In the genomic region with DNA sequence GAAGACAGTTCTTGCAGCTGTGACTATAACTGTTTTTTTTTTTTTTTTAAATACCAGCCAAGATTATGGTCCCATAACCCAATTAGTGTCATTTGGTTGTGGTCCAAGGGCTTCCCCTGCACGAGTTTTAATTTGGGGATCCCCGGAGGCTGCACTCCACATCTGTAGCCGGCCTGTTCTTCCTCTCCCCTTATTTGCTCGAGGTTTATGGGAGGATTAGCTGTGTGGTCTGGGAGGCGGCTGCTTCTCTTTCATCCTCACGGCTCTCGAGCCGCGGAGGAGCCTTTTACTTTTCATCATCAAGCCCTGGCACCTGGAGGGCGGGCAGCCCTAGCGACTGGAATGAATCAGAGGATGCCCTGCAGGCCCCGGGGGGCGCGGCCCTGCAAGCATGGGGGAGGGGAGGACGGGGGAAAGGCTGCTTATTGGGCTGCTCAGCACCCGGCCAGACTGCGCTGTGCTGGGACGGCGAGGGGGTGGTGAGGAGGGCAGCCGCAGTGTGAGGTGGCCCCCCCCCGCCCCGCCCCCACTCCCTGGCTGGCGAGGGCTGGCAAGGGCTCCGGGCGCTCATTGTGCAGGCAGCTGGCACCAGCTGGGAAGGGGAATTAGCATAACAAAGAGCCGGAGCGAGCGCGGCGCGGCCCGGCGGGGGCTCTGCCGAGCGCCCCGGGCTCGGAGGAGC, we compare ENCODE assay signal across 8 cellular contexts. TPM values are rescaled to one million over a fixed set of nuclear protein-coding genes. Genes with fewer than 3 reads are reported as not detected.
DNase-seq lines count a peak whose midpoint lies in the region; ATAC-seq lines count a peak whose summit lies in the region.

No MANE protein-coding gene starts in this region.

- no peak overlapping the region for H3K27ac Mint-ChIP-seq in activated T-cell treated with anti-CD3 and anti-CD28 coated beads, Interleukin-2, amount 50 U/mL, for 24 hours

- H3K4me3 Mint-ChIP-seq in activated T-cell treated with anti-CD3 and anti-CD28 coated beads, Interleukin-2, amount 50 U/mL, for 24 hours, result peak overlapping the region; percentile 60

- H3K4me1 Mint-ChIP-seq in activated T-cell treated with anti-CD3 and anti-CD28 coated beads, Interleukin-2, amount 50 U/mL, for 24 hours (ENCODE audit: low read depth), result peaks cover 32% of the 10 kb centered on the region

- H3K36me3 Mint-ChIP-seq in activated T-cell treated with anti-CD3 and anti-CD28 coated beads, Interleukin-2, amount 50 U/mL, for 24 hours (ENCODE audit: low read depth), result no peaks in the 10 kb centered on the region

- no peak for ATAC-seq in HG02938 (IDR thresholded peaks at IDR 0.05; ENCODE audit: unreplicated experiment)

- H3K27me3 Mint-ChIP-seq in activated T-cell treated with anti-CD3 and anti-CD28 coated beads, Interleukin-2, amount 50 U/mL, for 24 hours, result peaks cover 90% of the 10 kb centered on the region

- DNase-seq in activated T-cell treated with anti-CD3 and anti-CD28 coated beads, Interleukin-2, amount 50 U/mL, for 24 hours, result peak; percentile 48
- no peak for DNase-seq in activated T-cell treated with anti-CD3 and anti-CD28 coated beads, Interleukin-2, amount 50 U/mL, for 1 hour
- DNase-seq in NCI-H2029 treated with DMSO at 0.1 percent for 48 hours (lab: John Stamatoyannopoulos, UW), result peak; percentile 36
- peak; percentile 38 to 54 for DNase-seq in activated T-cell treated with anti-CD3 and anti-CD28 coated beads, Interleukin-2, amount 50 U/mL, for 48 hours
- DNase-seq in germinal center (ENCODE audit: low spot score), result peak; percentile 21
- DNase-seq in occipital lobe (lab: John Stamatoyannopoulos, UW), result peak; percentile 82
- DNase-seq in activated CD4-positive, CD25-positive, alpha-beta regulatory T cell treated with anti-CD3 and anti-CD28 coated beads, Interleukin-2, amount 50 U/mL, for 72 hours, result no peak

- H3K9me3 Mint-ChIP-seq in activated T-cell treated with anti-CD3 and anti-CD28 coated beads, Interleukin-2, amount 50 U/mL, for 24 hours, result no peaks in the 10 kb centered on the region

RNA-seq across cellular contexts. Expression of gene SERTAD4, which starts 18.5 kb away (rescaled TPM):
- 3.6 TPM for total RNA-seq in occipital lobe

Comparison
In these comparisons a context has a peak if more than half of its experiments do, and no peak if none do; other contexts are left out.
1. DNase-seq: peak in activated T-cell treated with anti-CD3 and anti-CD28 coated beads, Interleukin-2, amount 50 U/mL, for 24 hours (single experiment), NCI-H2029 treated with DMSO at 0.1 percent for 48 hours (single experiment), activated T-cell treated with anti-CD3 and anti-CD28 coated beads, Interleukin-2, amount 50 U/mL, for 48 hours (2 of 2), germinal center (single experiment) and occipital lobe (single experiment); none in activated T-cell treated with anti-CD3 and anti-CD28 coated beads, Interleukin-2, amount 50 U/mL, for 1 hour (single experiment) and activated CD4-positive, CD25-positive, alpha-beta regulatory T cell treated with anti-CD3 and anti-CD28 coated beads, Interleukin-2, amount 50 U/mL, for 72 hours (single experiment).